11 cellular contexts compared by ENCODE assay signal in genomic region chrX:102832661-102833060, GRCh38.
DNase-seq lines count a peak whose midpoint lies in the region; ATAC-seq, FAIRE-seq and TF ChIP-seq lines count a peak whose summit lies in the region.
"Had no signal": no experiment of that assay in that cellular context is flagged by ENCODE, and none has a peak within 500 bp of the region (broad histone marks: within the 10 kb centered on the region; RNA-seq: fewer than 3 reads in every experiment).

No MANE protein-coding gene starts in this region.

- H3K4me2 ChIP-seq in K562 (ENCODE audit: insufficient read depth, low read length), result no peak overlapping the region

- intact Hi-C loops in K562 (cut with micrococcal nuclease) (loop anchor here (10.0 kb wide), 1 partner anchor 118 kb away; the partner anchor contains the start of gene GPRASP2), testis (cut with DNase I; ENCODE audit: low total_unique reads) (no loop called here)

- no peak overlapping the region for H2AFZ ChIP-seq in K562 (ENCODE audit: low read depth, low read length)

- H3K36me3 ChIP-seq in HUES6 (ENCODE audit: control insufficient read depth, insufficient read depth, low read length) (peaks cover 21% of the 10 kb centered on the region; the same call in 1 of the 2 replicates), K562 (ENCODE audit: control insufficient read depth, insufficient read depth, low read length) (peaks cover 11% of the 10 kb centered on the region; the same call in 1 of the 3 replicates), HAP-1 (replicated peaks) (peaks cover 4% of the 10 kb centered on the region; the same call in 1 of the 2 replicates), testis (ENCODE audit: low read depth, missing control alignments) (no peaks in the 10 kb centered on the region)

- FAIRE-seq in K562 (lab: Jason Lieb, UNC), result no peak

- DNase-seq in AG10803 (ENCODE audit: low read depth) (peak; percentile 70), K562 (ENCODE audit: extremely low read depth in 1 of 4, low spot score in 3 of 4) (peak; percentile 18 to 35 (median 22)), kidney tubule cell (ENCODE audit: low spot score) (peak; percentile 83), activated gamma-delta T cell (lab: John Stamatoyannopoulos, UW) (no peak), HAP-1 (ENCODE audit: low spot score in 2 of 2) (no peak), testis (no peak)
- no peak for DNase-seq in activated CD4-positive, CD25-positive, alpha-beta regulatory T cell treated with anti-CD3 and anti-CD28 coated beads, Interleukin-2, amount 50 U/mL, for 72 hours
- DNase-seq: activated CD8-positive, alpha-beta memory T cell treated with anti-CD3 and anti-CD28 coated beads for 24 hours; effector memory CD8-positive, alpha-beta T cell; GDM1 had no signal

- WGBS in K562 (ENCODE audit: insufficient coverage, low coverage, missing lambda C conversion rate), result 46% methylated on average over 4 of the region's 5 CpGs
- 86 to 97% methylated on average over 5 of the region's 5 CpGs for WGBS in testis, 2 donors

- no TSS peak for BruUV-seq in K562 (replicated peaks; lab: Mats Ljungman, UMichigan)

- H3K9me3 ChIP-seq in HUES6 (ENCODE audit: control insufficient read depth, insufficient read depth, low read depth, low read length) (no peaks in the 10 kb centered on the region), K562 (replicated peaks; ENCODE audit: control insufficient read depth, insufficient read depth, low read depth, low read length) (no peaks in the 10 kb centered on the region), HAP-1 (no peaks in the 10 kb centered on the region), testis (no peaks in the 10 kb centered on the region)

- peak overlapping the region; percentile 29; the same call in 1 of the 2 replicates for H3K27ac ChIP-seq in HUES6 (ENCODE audit: low read depth, low read length)
- H3K27ac ChIP-seq in K562 (ENCODE audit: extremely low read depth, low read depth, low read length), result no peak overlapping the region; the same call in 2 of the 3 replicates
- H3K27ac ChIP-seq in testis, result no peak overlapping the region

- no peak overlapping the region for H3K4me3 ChIP-seq in AG10803 (ENCODE audit: low read length)
- H3K4me3 ChIP-seq in HUES6 (ENCODE audit: low read depth, low read length), result no peak overlapping the region
- H3K4me3 ChIP-seq in K562, result no peak overlapping the region
- no peak overlapping the region for H3K4me3 ChIP-seq in HAP-1
- no peak overlapping the region for H3K4me3 ChIP-seq in testis

- no peak for TF ChIP-seq EP300 in K562 (IDR thresholded peaks at IDR 0.05; ENCODE audit: low read length)

- no peaks in the 10 kb centered on the region for H3K79me2 ChIP-seq in K562 (ENCODE audit: control insufficient read depth, insufficient read depth, low read length)

- no peak for TF ChIP-seq RAD21 in K562 (CRISPR knock-in tag; conservative IDR thresholded peaks at IDR 0.05 in 1 of 2, IDR thresholded peaks at IDR 0.05 in 1 of 2)

- TF ChIP-seq POLR2A in K562 (conservative IDR thresholded peaks at IDR 0.05) (no peak), testis (IDR thresholded peaks at IDR 0.05) (no peak)

- ATAC-seq in K562, result peak; percentile 81
- ATAC-seq: effector memory CD8-positive, alpha-beta T cell had no signal

- H4K20me1 ChIP-seq in K562 (replicated peaks; ENCODE audit: control insufficient read depth, insufficient read depth, low read length), result no peaks in the 10 kb centered on the region

- CTCF ChIA-PET in K562 (lab: Yijun Ruan, JAX; ENCODE audit: low intra/inter-chr PET ratio), result no interaction called here

- no peaks in the 10 kb centered on the region; the same call in 1 of the 2 replicates for H3K27me3 ChIP-seq in HUES6 (ENCODE audit: control insufficient read depth, insufficient read depth, low read length)
- no peaks in the 10 kb centered on the region for H3K27me3 ChIP-seq in K562 (ENCODE audit: control insufficient read depth in 2 of 2, insufficient read depth in 2 of 2, low read length in 2 of 2)
- H3K27me3 ChIP-seq in HAP-1 (ENCODE audit: low read depth), result no peaks in the 10 kb centered on the region
- H3K27me3 ChIP-seq in testis, result no peaks in the 10 kb centered on the region

- no peak overlapping the region for H3K9ac ChIP-seq in HUES6 (ENCODE audit: low read length)
- H3K9ac ChIP-seq in K562 (ENCODE audit: insufficient read depth in 1 of 2, low read depth in 2 of 2, low read length in 2 of 2), result no peak overlapping the region

- in situ Hi-C loops in K562 (cut with MboI) (no loop called here), HAP-1 (cut with MboI; ENCODE audit: low sequenced_read_pairs) (no loop called here)

- H3K4me1 ChIP-seq in HUES6 (ENCODE audit: control insufficient read depth, insufficient read depth, low read length), result peaks cover 13% of the 10 kb centered on the region; the same call in 1 of the 2 replicates
- H3K4me1 ChIP-seq in K562 (replicated peaks in 1 of 2; ENCODE audit: control insufficient read depth in 2 of 2, insufficient read depth in 2 of 2, low read length in 2 of 2), result peaks cover 0 to 3% of the 10 kb centered on the region in 2 experiments; a peak in 1 of 5 replicates
- H3K4me1 ChIP-seq in HAP-1, result no peaks in the 10 kb centered on the region
- no peaks in the 10 kb centered on the region for H3K4me1 ChIP-seq in testis

- POLR2A ChIA-PET in K562 (lab: Yijun Ruan, JAX), result interaction anchor here (1.0 to 1.6 kb wide), 2 partner anchors 10 to 31 kb away, joined by 4 to 10 read pairs; no protein-coding TSS in a partner anchor

- no peaks in the 10 kb centered on the region for H3K9me1 ChIP-seq in K562 (ENCODE audit: control insufficient read depth, insufficient read depth, low read length)

- TF ChIP-seq CTCF in AG10803 (conservative IDR thresholded peaks at IDR 0.05; ENCODE audit: low read length), result no peak
- TF ChIP-seq CTCF in K562 (IDR thresholded peaks at IDR 0.05 in 2 of 3, conservative IDR thresholded peaks at IDR 0.05 in 1 of 3; ENCODE audit: insufficient read depth in 2 of 3, low read depth in 1 of 3, low read length in 3 of 3), result no peak
- TF ChIP-seq CTCF in testis (IDR thresholded peaks at IDR 0.05), result no peak

TF ChIP-seq in K562, 482 proteins besides CTCF, POLR2A, EP300 and RAD21 (continues in another document):
- no peak for TF ChIP-seq HOMEZ (CRISPR knock-in tag; IDR thresholded peaks at IDR 0.05)
- TF ChIP-seq C11orf30 (IDR thresholded peaks at IDR 0.05; ENCODE audit: low read depth), result peak; percentile 81
- peak; percentile 89 for TF ChIP-seq NFE2 (IDR thresholded peaks at IDR 0.05; ENCODE audit: low read depth)
- TF ChIP-seq EP400 (IDR thresholded peaks at IDR 0.05), result no peak
- no peak for TF ChIP-seq SETDB1 (IDR thresholded peaks at IDR 0.05; ENCODE audit: low read length)
- TF ChIP-seq DDX20 (tag; IDR thresholded peaks at IDR 0.05; ENCODE audit: low read depth), result no peak
- no peak for TF ChIP-seq RUNX1 (IDR thresholded peaks at IDR 0.05; ENCODE audit: low read depth)
- no peak for TF ChIP-seq ARID1B (IDR thresholded peaks at IDR 0.05)
- TF ChIP-seq TGIF2 (CRISPR knock-in tag; IDR thresholded peaks at IDR 0.05), result no peak
- peak; percentile 75 for TF ChIP-seq ZNF316 (IDR thresholded peaks at IDR 0.05)
- TF ChIP-seq RFX1 (IDR thresholded peaks at IDR 0.05), result peak; percentile 90
- no peak for TF ChIP-seq ARID3B (CRISPR knock-in tag; IDR thresholded peaks at IDR 0.05; ENCODE audit: borderline replicate concordance)
- no peak for TF ChIP-seq NFXL1 (CRISPR knock-in tag; IDR thresholded peaks at IDR 0.05)
- TF ChIP-seq E2F4 (CRISPR knock-in tag; IDR thresholded peaks at IDR 0.05; ENCODE audit: low read depth), result no peak
- TF ChIP-seq RCOR1 (IDR thresholded peaks at IDR 0.05; ENCODE audit: borderline replicate concordance in 1 of 2, low read depth in 2 of 2, low read length in 2 of 2), result 0 out of 4 replicates have a peak, but pooled peaks of 1 of the 2 experiments have one; percentile 17
- TF ChIP-seq MAFK (IDR thresholded peaks at IDR 0.05; ENCODE audit: low read length), result peak; percentile 74
- TF ChIP-seq ELF2 (CRISPR knock-in tag; IDR thresholded peaks at IDR 0.05), result no peak
- TF ChIP-seq FOXJ2 (tag; IDR thresholded peaks at IDR 0.05), result peak; percentile 86
- TF ChIP-seq CTBP1 (IDR thresholded peaks at IDR 0.05; ENCODE audit: borderline replicate concordance), result peak; percentile 25; the same call in 1 of the 2 replicates
- peak; percentile 62 for TF ChIP-seq MAFF (IDR thresholded peaks at IDR 0.05; ENCODE audit: low read length)

Comparison
In these comparisons a context has a peak if more than half of its experiments do, and no peak if none do; other contexts are left out.
1. DNase-seq: peak in AG10803 (single experiment), K562 (4 of 4) and kidney tubule cell (single experiment); none in activated CD4-positive, CD25-positive, alpha-beta regulatory T cell treated with anti-CD3 and anti-CD28 coated beads, Interleukin-2, amount 50 U/mL, for 72 hours (single experiment), activated gamma-delta T cell (single experiment), HAP-1 (0 of 2) and testis (single experiment).